ENCODE assay signal across 1 cellular context in the genomic region with DNA sequence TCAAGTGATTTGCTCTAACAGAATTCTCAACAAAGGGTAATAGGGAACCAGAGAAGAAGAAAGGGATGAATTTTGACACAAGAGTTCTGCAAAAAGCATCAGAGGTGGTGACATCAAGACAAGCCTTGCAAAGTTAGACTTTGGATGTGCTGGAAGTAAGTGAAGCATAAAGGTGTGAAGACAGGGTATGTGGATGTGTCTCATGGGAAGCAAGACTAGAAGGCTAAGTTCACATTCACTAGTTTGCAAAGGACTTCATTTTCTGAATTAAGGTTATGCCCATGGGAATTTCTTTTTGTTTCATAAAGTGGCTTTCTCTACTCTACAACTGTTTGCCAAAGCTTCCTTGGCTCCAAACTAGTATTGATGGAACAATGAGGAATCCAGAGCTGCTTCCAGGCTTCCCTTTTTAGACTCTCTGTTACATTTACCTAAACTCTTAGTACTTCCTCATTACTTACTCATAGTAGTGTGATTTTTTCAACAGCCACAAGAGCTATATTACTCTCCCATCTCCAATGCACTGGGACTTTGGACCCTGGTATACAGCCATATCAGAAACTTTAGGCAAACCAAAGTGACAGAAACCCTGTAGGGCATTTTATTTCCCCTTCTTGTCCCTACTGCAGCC.
TF ChIP-seq lines count a peak whose summit lies in the region.

No MANE protein-coding gene starts in this region.

TF ChIP-seq in GM12878, 131 proteins besides CTCF, POLR2A, EP300 and RAD21:
- TF ChIP-seq SIN3A (IDR thresholded peaks at IDR 0.05; ENCODE audit: low read depth, low read length) (no peak), LARP7 (IDR thresholded peaks at IDR 0.05) (no peak), JUNB (IDR thresholded peaks at IDR 0.05) (no peak), DPF2 (IDR thresholded peaks at IDR 0.05) (no peak), PAX5 (IDR thresholded peaks at IDR 0.05; ENCODE audit: borderline replicate concordance, low read depth, low read length) (peak; percentile 31; the same call in 1 of the 2 replicates), MEF2B (IDR thresholded peaks at IDR 0.05; ENCODE audit: partially characterized antibody, poor library complexity, severe bottlenecking) (peak; percentile 61), EED (IDR thresholded peaks at IDR 0.05; ENCODE audit: low read depth) (no peak), BMI1 (IDR thresholded peaks at IDR 0.05; ENCODE audit: borderline replicate concordance) (no peak), NR2C1 (IDR thresholded peaks at IDR 0.05) (no peak), FOS (IDR thresholded peaks at IDR 0.05; ENCODE audit: borderline replicate concordance, extremely low read depth, insufficient read length) (no peak), MTA2 (IDR thresholded peaks at IDR 0.05; ENCODE audit: low read depth) (peak; percentile 28; the same call in 1 of the 2 replicates), STAT3 (IDR thresholded peaks at IDR 0.05; ENCODE audit: low read depth, low read length) (no peak), GATAD2B (conservative IDR thresholded peaks at IDR 0.05; ENCODE audit: low read depth) (0 out of 2 replicates have a peak, but pooled peaks have one; percentile 30), ETV6 (conservative IDR thresholded peaks at IDR 0.05 in 1 of 2, IDR thresholded peaks at IDR 0.05 in 1 of 2; ENCODE audit: borderline replicate concordance in 1 of 2, low read depth in 1 of 2) (no peak), ZSCAN29 (IDR thresholded peaks at IDR 0.05) (no peak), TCF3 (IDR thresholded peaks at IDR 0.05; ENCODE audit: borderline replicate concordance, insufficient read depth, low read depth, low read length) (no peak), CHD1 (IDR thresholded peaks at IDR 0.05; ENCODE audit: low read depth, low read length) (no peak), IKZF2 (IDR thresholded peaks at IDR 0.05) (peak; percentile 46 to 57; a peak in 2 of 4 replicates), WRNIP1 (IDR thresholded peaks at IDR 0.05; ENCODE audit: borderline replicate concordance, low read depth, low read length) (no peak), TBL1XR1 (IDR thresholded peaks at IDR 0.05; ENCODE audit: low read depth, low read length) (no peak), IKZF1 (conservative IDR thresholded peaks at IDR 0.05) (peak; percentile 51), RCOR1 (conservative IDR thresholded peaks at IDR 0.05; ENCODE audit: low read depth, low read length) (no peak), RAD51 (IDR thresholded peaks at IDR 0.05) (no peak), YY1 (IDR thresholded peaks at IDR 0.05; ENCODE audit: low read depth, low read length) (no peak), SPI1 (IDR thresholded peaks at IDR 0.05; ENCODE audit: borderline replicate concordance, insufficient read depth, low read depth, low read length) (peak; percentile 28; the same call in 1 of the 2 replicates), GABPA (IDR thresholded peaks at IDR 0.05; ENCODE audit: low read depth) (no peak)
- TF ChIP-seq, protein P1, sequence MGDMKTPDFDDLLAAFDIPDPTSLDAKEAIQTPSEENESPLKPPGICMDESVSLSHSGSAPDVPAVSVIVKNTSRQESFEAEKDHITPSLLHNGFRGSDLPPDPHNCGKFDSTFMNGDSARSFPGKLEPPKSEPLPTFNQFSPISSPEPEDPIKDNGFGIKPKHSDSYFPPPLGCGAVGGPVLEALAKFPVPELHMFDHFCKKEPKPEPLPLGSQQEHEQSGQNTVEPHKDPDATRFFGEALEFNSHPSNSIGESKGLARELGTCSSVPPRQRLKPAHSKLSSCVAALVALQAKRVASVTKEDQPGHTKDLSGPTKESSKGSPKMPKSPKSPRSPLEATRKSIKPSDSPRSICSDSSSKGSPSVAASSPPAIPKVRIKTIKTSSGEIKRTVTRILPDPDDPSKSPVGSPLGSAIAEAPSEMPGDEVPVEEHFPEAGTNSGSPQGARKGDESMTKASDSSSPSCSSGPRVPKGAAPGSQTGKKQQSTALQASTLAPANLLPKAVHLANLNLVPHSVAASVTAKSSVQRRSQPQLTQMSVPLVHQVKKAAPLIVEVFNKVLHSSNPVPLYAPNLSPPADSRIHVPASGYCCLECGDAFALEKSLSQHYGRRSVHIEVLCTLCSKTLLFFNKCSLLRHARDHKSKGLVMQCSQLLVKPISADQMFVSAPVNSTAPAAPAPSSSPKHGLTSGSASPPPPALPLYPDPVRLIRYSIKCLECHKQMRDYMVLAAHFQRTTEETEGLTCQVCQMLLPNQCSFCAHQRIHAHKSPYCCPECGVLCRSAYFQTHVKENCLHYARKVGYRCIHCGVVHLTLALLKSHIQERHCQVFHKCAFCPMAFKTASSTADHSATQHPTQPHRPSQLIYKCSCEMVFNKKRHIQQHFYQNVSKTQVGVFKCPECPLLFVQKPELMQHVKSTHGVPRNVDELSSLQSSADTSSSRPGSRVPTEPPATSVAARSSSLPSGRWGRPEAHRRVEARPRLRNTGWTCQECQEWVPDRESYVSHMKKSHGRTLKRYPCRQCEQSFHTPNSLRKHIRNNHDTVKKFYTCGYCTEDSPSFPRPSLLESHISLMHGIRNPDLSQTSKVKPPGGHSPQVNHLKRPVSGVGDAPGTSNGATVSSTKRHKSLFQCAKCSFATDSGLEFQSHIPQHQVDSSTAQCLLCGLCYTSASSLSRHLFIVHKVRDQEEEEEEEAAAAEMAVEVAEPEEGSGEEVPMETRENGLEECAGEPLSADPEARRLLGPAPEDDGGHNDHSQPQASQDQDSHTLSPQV (IDR thresholded peaks at IDR 0.05), result no peak
- TF ChIP-seq, protein P2, sequence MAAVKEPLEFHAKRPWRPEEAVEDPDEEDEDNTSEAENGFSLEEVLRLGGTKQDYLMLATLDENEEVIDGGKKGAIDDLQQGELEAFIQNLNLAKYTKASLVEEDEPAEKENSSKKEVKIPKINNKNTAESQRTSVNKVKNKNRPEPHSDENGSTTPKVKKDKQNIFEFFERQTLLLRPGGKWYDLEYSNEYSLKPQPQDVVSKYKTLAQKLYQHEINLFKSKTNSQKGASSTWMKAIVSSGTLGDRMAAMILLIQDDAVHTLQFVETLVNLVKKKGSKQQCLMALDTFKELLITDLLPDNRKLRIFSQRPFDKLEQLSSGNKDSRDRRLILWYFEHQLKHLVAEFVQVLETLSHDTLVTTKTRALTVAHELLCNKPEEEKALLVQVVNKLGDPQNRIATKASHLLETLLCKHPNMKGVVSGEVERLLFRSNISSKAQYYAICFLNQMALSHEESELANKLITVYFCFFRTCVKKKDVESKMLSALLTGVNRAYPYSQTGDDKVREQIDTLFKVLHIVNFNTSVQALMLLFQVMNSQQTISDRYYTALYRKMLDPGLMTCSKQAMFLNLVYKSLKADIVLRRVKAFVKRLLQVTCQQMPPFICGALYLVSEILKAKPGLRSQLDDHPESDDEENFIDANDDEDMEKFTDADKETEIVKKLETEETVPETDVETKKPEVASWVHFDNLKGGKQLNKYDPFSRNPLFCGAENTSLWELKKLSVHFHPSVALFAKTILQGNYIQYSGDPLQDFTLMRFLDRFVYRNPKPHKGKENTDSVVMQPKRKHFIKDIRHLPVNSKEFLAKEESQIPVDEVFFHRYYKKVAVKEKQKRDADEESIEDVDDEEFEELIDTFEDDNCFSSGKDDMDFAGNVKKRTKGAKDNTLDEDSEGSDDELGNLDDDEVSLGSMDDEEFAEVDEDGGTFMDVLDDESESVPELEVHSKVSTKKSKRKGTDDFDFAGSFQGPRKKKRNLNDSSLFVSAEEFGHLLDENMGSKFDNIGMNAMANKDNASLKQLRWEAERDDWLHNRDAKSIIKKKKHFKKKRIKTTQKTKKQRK (IDR thresholded peaks at IDR 0.05; ENCODE audit: low read depth, low read length), result no peak
- TF ChIP-seq, protein P3, sequence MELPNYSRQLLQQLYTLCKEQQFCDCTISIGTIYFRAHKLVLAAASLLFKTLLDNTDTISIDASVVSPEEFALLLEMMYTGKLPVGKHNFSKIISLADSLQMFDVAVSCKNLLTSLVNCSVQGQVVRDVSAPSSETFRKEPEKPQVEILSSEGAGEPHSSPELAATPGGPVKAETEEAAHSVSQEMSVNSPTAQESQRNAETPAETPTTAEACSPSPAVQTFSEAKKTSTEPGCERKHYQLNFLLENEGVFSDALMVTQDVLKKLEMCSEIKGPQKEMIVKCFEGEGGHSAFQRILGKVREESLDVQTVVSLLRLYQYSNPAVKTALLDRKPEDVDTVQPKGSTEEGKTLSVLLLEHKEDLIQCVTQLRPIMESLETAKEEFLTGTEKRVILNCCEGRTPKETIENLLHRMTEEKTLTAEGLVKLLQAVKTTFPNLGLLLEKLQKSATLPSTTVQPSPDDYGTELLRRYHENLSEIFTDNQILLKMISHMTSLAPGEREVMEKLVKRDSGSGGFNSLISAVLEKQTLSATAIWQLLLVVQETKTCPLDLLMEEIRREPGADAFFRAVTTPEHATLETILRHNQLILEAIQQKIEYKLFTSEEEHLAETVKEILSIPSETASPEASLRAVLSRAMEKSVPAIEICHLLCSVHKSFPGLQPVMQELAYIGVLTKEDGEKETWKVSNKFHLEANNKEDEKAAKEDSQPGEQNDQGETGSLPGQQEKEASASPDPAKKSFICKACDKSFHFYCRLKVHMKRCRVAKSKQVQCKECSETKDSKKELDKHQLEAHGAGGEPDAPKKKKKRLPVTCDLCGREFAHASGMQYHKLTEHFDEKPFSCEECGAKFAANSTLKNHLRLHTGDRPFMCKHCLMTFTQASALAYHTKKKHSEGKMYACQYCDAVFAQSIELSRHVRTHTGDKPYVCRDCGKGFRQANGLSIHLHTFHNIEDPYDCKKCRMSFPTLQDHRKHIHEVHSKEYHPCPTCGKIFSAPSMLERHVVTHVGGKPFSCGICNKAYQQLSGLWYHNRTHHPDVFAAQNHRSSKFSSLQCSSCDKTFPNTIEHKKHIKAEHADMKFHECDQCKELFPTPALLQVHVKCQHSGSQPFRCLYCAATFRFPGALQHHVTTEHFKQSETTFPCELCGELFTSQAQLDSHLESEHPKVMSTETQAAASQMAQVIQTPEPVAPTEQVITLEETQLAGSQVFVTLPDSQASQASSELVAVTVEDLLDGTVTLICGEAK (IDR thresholded peaks at IDR 0.05; ENCODE audit: borderline replicate concordance), result no peak
- TF ChIP-seq, protein P4, sequence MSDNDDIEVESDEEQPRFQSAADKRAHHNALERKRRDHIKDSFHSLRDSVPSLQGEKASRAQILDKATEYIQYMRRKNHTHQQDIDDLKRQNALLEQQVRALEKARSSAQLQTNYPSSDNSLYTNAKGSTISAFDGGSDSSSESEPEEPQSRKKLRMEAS (IDR thresholded peaks at IDR 0.05; ENCODE audit: low read depth, low read length), result no peak
- TF ChIP-seq, protein P5, sequence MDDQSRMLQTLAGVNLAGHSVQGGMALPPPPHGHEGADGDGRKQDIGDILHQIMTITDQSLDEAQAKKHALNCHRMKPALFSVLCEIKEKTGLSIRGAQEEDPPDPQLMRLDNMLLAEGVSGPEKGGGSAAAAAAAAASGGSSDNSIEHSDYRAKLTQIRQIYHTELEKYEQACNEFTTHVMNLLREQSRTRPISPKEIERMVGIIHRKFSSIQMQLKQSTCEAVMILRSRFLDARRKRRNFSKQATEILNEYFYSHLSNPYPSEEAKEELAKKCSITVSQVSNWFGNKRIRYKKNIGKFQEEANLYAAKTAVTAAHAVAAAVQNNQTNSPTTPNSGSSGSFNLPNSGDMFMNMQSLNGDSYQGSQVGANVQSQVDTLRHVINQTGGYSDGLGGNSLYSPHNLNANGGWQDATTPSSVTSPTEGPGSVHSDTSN (IDR thresholded peaks at IDR 0.05; ENCODE audit: insufficient replicate concordance, low read depth, low read length), result no peak
- TF ChIP-seq, protein P6, sequence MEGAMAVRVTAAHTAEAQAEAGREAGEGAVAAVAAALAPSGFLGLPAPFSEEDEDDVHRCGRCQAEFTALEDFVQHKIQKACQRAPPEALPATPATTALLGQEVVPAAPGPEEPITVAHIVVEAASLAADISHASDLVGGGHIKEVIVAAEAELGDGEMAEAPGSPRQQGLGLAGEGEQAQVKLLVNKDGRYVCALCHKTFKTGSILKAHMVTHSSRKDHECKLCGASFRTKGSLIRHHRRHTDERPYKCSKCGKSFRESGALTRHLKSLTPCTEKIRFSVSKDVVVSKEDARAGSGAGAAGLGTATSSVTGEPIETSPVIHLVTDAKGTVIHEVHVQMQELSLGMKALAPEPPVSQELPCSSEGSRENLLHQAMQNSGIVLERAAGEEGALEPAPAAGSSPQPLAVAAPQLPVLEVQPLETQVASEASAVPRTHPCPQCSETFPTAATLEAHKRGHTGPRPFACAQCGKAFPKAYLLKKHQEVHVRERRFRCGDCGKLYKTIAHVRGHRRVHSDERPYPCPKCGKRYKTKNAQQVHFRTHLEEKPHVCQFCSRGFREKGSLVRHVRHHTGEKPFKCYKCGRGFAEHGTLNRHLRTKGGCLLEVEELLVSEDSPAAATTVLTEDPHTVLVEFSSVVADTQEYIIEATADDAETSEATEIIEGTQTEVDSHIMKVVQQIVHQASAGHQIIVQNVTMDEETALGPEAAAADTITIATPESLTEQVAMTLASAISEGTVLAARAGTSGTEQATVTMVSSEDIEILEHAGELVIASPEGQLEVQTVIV (IDR thresholded peaks at IDR 0.05; ENCODE audit: borderline replicate concordance, partially characterized antibody), result no peak
- TF ChIP-seq, protein P7, sequence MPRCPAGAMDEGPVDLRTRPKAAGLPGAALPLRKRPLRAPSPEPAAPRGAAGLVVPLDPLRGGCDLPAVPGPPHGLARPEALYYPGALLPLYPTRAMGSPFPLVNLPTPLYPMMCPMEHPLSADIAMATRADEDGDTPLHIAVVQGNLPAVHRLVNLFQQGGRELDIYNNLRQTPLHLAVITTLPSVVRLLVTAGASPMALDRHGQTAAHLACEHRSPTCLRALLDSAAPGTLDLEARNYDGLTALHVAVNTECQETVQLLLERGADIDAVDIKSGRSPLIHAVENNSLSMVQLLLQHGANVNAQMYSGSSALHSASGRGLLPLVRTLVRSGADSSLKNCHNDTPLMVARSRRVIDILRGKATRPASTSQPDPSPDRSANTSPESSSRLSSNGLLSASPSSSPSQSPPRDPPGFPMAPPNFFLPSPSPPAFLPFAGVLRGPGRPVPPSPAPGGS (IDR thresholded peaks at IDR 0.05; ENCODE audit: borderline replicate concordance, insufficient read depth, low read depth, low read length, poor library complexity, severe bottlenecking), result no peak
- TF ChIP-seq, protein P8, sequence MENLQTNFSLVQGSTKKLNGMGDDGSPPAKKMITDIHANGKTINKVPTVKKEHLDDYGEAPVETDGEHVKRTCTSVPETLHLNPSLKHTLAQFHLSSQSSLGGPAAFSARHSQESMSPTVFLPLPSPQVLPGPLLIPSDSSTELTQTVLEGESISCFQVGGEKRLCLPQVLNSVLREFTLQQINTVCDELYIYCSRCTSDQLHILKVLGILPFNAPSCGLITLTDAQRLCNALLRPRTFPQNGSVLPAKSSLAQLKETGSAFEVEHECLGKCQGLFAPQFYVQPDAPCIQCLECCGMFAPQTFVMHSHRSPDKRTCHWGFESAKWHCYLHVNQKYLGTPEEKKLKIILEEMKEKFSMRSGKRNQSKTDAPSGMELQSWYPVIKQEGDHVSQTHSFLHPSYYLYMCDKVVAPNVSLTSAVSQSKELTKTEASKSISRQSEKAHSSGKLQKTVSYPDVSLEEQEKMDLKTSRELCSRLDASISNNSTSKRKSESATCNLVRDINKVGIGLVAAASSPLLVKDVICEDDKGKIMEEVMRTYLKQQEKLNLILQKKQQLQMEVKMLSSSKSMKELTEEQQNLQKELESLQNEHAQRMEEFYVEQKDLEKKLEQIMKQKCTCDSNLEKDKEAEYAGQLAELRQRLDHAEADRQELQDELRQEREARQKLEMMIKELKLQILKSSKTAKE (IDR thresholded peaks at IDR 0.05; ENCODE audit: low read depth, poor library complexity, severe bottlenecking), result no peak
TF ChIP-seq in GM12878: peak in this region for 7.
